Comparison of ENCODE assay signal across 8 cellular contexts in the genomic region with DNA sequence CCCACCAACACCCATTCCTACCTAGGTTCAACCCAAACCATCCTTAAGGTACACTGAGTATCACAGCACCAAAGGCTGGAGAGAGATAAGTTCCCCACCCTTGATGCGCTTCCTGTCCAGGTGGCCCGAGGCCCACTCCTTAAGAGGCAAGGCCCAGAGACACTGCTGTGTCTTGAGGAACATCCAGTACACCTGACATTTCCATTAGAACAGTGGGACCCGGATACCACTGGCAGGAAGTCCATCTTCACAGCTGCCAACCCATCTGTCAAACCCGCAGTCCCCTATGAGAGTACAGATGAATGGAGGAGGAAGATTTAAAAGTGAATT. TPM values are rescaled to one million over a fixed set of nuclear protein-coding genes. Genes with fewer than 3 reads are reported as not detected.
DNase-seq lines count a peak whose midpoint lies in the region; ATAC-seq and TF ChIP-seq lines count a peak whose summit lies in the region.

No MANE protein-coding gene starts in this region.

- TF ChIP-seq CTCF in fibroblast of villous mesenchyme (IDR thresholded peaks at IDR 0.05; ENCODE audit: insufficient read depth, low read depth, low read length) = no peak

- DNase-seq in SK-N-MC (ENCODE audit: low read depth, low spot score) = no peak
- no peak for DNase-seq in fibroblast of villous mesenchyme (ENCODE audit: low read depth)
- DNase-seq in GOT3 (lab: John Stamatoyannopoulos, UW) = no peak
- no peak for DNase-seq in HK-2 (ENCODE audit: unreplicated experiment)

- ATAC-seq in GM19438 (IDR thresholded peaks at IDR 0.05; ENCODE audit: low read depth, unreplicated experiment) = peak; percentile 36
- ATAC-seq in HG02759 (IDR thresholded peaks at IDR 0.05; ENCODE audit: unreplicated experiment) = no peak
- no peak for ATAC-seq in HG02885 (IDR thresholded peaks at IDR 0.05; ENCODE audit: poor library complexity, unreplicated experiment)

- H3K9ac ChIP-seq in SK-N-MC (ENCODE audit: insufficient read length) = no peak overlapping the region

- no peaks in the 10 kb centered on the region for H3K9me3 ChIP-seq in SK-N-MC (ENCODE audit: low read depth, low read length)

- no peaks in the 10 kb centered on the region for H3K36me3 ChIP-seq in SK-N-MC (ENCODE audit: insufficient read depth, low read length)

- no peak overlapping the region for H3K27ac ChIP-seq in SK-N-MC
- H3K27ac ChIP-seq in skin epidermis = peak overlapping the region in 20 of 21 experiments; percentile 80 to 98 (median 88)

- H3K4me3 ChIP-seq in SK-N-MC (peak overlapping the region; percentile 73), fibroblast of villous mesenchyme (ENCODE audit: low read depth, low read length) (peak overlapping the region; percentile 60), skin epidermis (peak overlapping the region; percentile 49 to 80 (median 57))

RNA-seq across cellular contexts. Expression of gene INPP1, which starts 0.3 kb away (rescaled TPM):
- 14.2 and 14.5 TPM in 2 replicates for total RNA-seq in fibroblast of villous mesenchyme

RNA-seq across cellular contexts. Expression of gene HIBCH, which starts 23.5 kb away (rescaled TPM):
- 13.5 and 18.6 TPM in 2 replicates for total RNA-seq in fibroblast of villous mesenchyme
